17 cellular contexts compared by ENCODE assay signal in the genomic region with DNA sequence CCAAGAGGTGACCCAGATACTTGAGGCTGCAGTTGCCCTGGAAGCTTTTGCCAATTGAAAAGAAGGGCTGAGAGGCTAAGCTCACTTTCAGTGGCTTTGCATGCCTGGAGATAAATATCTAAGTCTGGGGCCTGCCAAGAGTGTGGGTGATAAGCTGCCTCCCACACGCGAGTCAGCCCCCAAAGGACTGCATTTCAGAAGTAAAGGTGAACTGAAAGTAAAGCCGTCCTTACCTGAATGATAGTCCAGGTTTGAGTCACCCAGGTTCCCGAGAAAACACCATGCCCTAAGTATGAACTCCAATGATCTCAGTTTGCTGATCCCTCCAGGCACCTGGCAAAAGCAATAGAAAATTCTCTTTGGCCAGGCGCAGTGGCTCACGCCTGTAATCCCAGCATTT.
"Had no signal": no experiment of that assay in that cellular context is flagged by ENCODE, and none has a peak within 500 bp of the region (broad histone marks: within the 10 kb centered on the region; RNA-seq: fewer than 3 reads in every experiment).

No MANE protein-coding gene starts in this region.

- DNase-seq: activated CD4-positive, alpha-beta T cell treated with anti-CD3 and anti-CD28 coated beads, Interleukin-2, amount 10 ng/mL, durations not matched to agents 24 days and 14 days; activated CD8-positive, alpha-beta memory T cell treated with anti-CD3 and anti-CD28 coated beads, Interleukin-2, amount 10 ng/mL, durations not matched to agents 7 days and 5 days; activated gamma-delta T cell treated with Interleukin-2 at 50 U/mL for 16 hours; activated T-cell treated with anti-CD3 and anti-CD28 coated beads, Interleukin-2, amount 50 U/mL, for 24 hours; brain microvascular endothelial cell; cortex of kidney; effector CD4-positive, alpha-beta T cell; foreskin keratinocyte; glutamatergic neuron; hypothalamus; mesendoderm; natural killer cell; stimulated activated CD4-positive, alpha-beta T cell treated with anti-CD3 and anti-CD28 coated beads, Interleukin-4, amount 100 ng/mL, for 1 hour; stimulated activated naive CD8-positive, alpha-beta T cell treated with anti-CD3 and anti-CD28 coated beads, Interleukin-15, Interleukin-2, amounts not matched to agents 100 U/mL and 50 U/mL, for 24 hours; transverse colon had no signal

- ATAC-seq: activated CD8-positive, alpha-beta memory T cell treated with anti-CD3 and anti-CD28 coated beads, Interleukin-2, amount 10 ng/mL, durations not matched to agents 7 days and 5 days; foreskin keratinocyte; natural killer cell; stimulated activated naive CD8-positive, alpha-beta T cell treated with anti-CD3 and anti-CD28 coated beads, Interleukin-15, Interleukin-2, amounts not matched to agents 100 U/mL and 50 U/mL, for 24 hours; WTC11 had no signal

- H3K27me3 ChIP-seq: brain microvascular endothelial cell, vagina had no signal

- H3K4me1 ChIP-seq: foreskin keratinocyte, transverse colon, vagina had no signal

- H3K27ac ChIP-seq: brain microvascular endothelial cell, foreskin keratinocyte, transverse colon, vagina had no signal

- H3K36me3 ChIP-seq: brain microvascular endothelial cell, transverse colon, vagina had no signal

- H3K4me3 ChIP-seq: transverse colon, vagina had no signal

- H3K9me3 ChIP-seq: transverse colon, vagina had no signal
